9 cellular contexts compared by ENCODE assay signal in the genomic region with DNA sequence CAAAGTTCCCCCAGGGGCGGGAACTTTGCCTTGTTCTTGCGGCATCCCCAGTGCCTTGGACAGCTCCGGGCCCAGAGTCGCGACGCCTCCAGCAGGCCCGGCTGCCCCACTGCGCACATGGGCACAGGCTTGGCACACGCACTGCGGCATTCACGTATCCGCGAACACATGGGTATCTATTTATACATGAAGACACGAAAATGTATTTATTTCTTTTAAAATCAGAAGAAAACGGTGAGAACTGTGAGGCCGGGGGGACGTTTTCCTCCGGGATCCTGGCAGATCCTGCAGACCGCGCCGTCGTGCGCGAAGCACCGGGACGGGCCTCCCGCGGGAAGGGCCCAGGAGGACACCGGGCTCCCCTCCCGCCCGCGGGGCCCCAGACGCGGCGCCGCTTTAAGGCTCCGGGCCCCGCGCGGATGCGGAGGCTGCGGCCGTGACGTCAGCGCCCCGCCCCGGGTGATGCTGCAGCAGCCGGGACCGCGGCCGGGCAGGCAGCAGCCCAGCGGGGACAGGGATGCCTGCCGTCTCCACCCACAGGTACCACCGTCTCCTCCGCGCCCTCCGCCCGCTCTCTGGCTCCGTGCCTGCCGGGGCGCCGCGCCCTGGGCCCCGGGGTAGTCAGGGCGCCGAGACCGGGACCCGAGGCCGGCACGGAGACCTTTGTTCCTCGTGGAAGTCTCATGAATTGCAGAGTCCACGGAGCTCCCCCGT. TPM values are rescaled to one million over a fixed set of nuclear protein-coding genes. Genes with fewer than 3 reads are reported as not detected.
DNase-seq lines count a peak whose midpoint lies in the region; ATAC-seq, FAIRE-seq and TF ChIP-seq lines count a peak whose summit lies in the region.
"Had no signal": no experiment of that assay in that cellular context is flagged by ENCODE, and none has a peak within 500 bp of the region (broad histone marks: within the 10 kb centered on the region; RNA-seq: fewer than 3 reads in every experiment).

SLC45A1 (plus strand) TSS at position 468 of the 714 bp plus-strand sequence. CDS start 6,216 bp downstream, outside the sequence.

- no peak within 1 kb of the TSS for H3K27ac ChIP-seq in kidney (ENCODE audit: low read depth in 2 of 2, low read length in 2 of 2)

- H3K36me3 ChIP-seq in GM06990 (ENCODE audit: control insufficient read depth, insufficient read depth, low read length) (no peaks in the 10 kb centered on the region), kidney (ENCODE audit: control insufficient read depth in 1 of 2, insufficient read depth in 2 of 2, low read length in 2 of 2) (no peaks in the 10 kb centered on the region)

- FAIRE-seq in kidney (lab: Jason Lieb, UNC), result no peak
- FAIRE-seq: endometrium had no signal

- peaks cover 27% of the 10 kb centered on the region for H3K27me3 Mint-ChIP-seq in central memory CD8-positive, alpha-beta T cell

- H3K4me3 Mint-ChIP-seq in central memory CD8-positive, alpha-beta T cell, result peak within 1 kb of the TSS; percentile 77

- no peak within 1 kb of the TSS for H3K27ac Mint-ChIP-seq in central memory CD8-positive, alpha-beta T cell (ENCODE audit: low read depth)

- intact Hi-C loops in kidney (cut with DNase I), result loop anchor here (10.0 kb wide), 1 partner anchor 333 kb away; no protein-coding TSS in a partner anchor

- peaks cover 5 to 19% of the 10 kb centered on the region in 2 donors for H3K4me1 ChIP-seq in kidney (ENCODE audit: control insufficient read depth in 1 of 2, insufficient read depth in 1 of 2, low read depth in 1 of 2, low read length in 2 of 2)

- peak; percentile 92 for ATAC-seq in central memory CD8-positive, alpha-beta T cell (replicated peaks; ENCODE audit: extremely low read depth, poor library complexity, severe bottlenecking)
- no peak for ATAC-seq in GM18517 (IDR thresholded peaks at IDR 0.05; ENCODE audit: unreplicated experiment)
- no peak for ATAC-seq in GM21526 (IDR thresholded peaks at IDR 0.05; ENCODE audit: low FRiP score, unreplicated experiment)

- H3K27me3 ChIP-seq in GM06990 (replicated peaks; ENCODE audit: control insufficient read depth, insufficient read depth, low read length), result peaks cover 2% of the 10 kb centered on the region

- H3K4me3 ChIP-seq in GM06990 (replicated peaks; ENCODE audit: low read depth, low read length), result peak within 1 kb of the TSS; percentile 55
- peak within 1 kb of the TSS; percentile 50 to 60 for H3K4me3 ChIP-seq in kidney (ENCODE audit: low read length in 2 of 2)

- DNase-seq in GM06990 (ENCODE audit: extremely low read depth, insufficient read length), result peak; percentile 64
- peak; percentile 48 for DNase-seq in NCI-H1048 (lab: John Stamatoyannopoulos, UW)
- peak; percentile 71 for DNase-seq in activated CD4-positive, alpha-beta T cell treated with anti-CD3 and anti-CD28 coated beads for 24 hours (ENCODE audit: low read depth in 2 of 2)
- peak; percentile 59 to 63 for DNase-seq in central memory CD8-positive, alpha-beta T cell (ENCODE audit: low spot score in 2 of 2)
- DNase-seq in kidney, result peak; percentile 91
- peak; percentile 56 to 75 (median 67) for DNase-seq in stimulated activated CD4-positive, alpha-beta T cell treated with anti-CD3 and anti-CD28 coated beads, Interleukin-12 subunit alpha, Interleukin-12 subunit beta, amount 100 ng/mL, for 48 hours (ENCODE audit: low read depth in 2 of 3, low spot score in 1 of 3)

- peaks cover 8% of the 10 kb centered on the region for H3K36me3 Mint-ChIP-seq in central memory CD8-positive, alpha-beta T cell (ENCODE audit: insufficient read depth)

- TF ChIP-seq CTCF in GM06990 (IDR thresholded peaks at IDR 0.05; ENCODE audit: insufficient read depth, low read length, poor library complexity, severe bottlenecking) (no peak), kidney (IDR thresholded peaks at IDR 0.05; ENCODE audit: borderline replicate concordance, extremely low read depth, insufficient read depth) (no peak)

- peak within 1 kb of the TSS; percentile 41 to 51 for H3K9ac ChIP-seq in kidney (ENCODE audit: low read length in 2 of 2)

- no peaks in the 10 kb centered on the region for H3K9me3 Mint-ChIP-seq in central memory CD8-positive, alpha-beta T cell

- H3K4me1 Mint-ChIP-seq in central memory CD8-positive, alpha-beta T cell, result peaks cover 23% of the 10 kb centered on the region

- no peaks in the 10 kb centered on the region for H3K9me3 ChIP-seq in kidney (ENCODE audit: control insufficient read depth in 1 of 2, low read length in 2 of 2)

RNA-seq across cellular contexts. Expression of gene SLC45A1, which starts in this region (rescaled TPM):
- 1.8 TPM for total RNA-seq in kidney
- polyA plus RNA-seq in kidney (ENCODE audit: insufficient read depth, low read depth, low replicate concordance), result 9.2 TPM
